ENCODE assay signal across 15 cellular contexts in genomic region chr22:37232140-37232998, GRCh38. TPM values are rescaled to one million over a fixed set of nuclear protein-coding genes. Genes with fewer than 3 reads are reported as not detected.
DNase-seq lines count a peak whose midpoint lies in the region; ATAC-seq and TF ChIP-seq lines count a peak whose summit lies in the region.
"Had no signal": no experiment of that assay in that cellular context is flagged by ENCODE, and none has a peak within 500 bp of the region (broad histone marks: within the 10 kb centered on the region; RNA-seq: fewer than 3 reads in every experiment).

No MANE protein-coding gene starts in this region.

- H3K36me3 ChIP-seq in HEK293 (ENCODE audit: control insufficient read depth in 2 of 2, insufficient read depth in 1 of 2, low read length in 2 of 2) (no peaks in the 10 kb centered on the region), smooth muscle cell (ENCODE audit: low read depth) (no peaks in the 10 kb centered on the region)
- H3K36me3 ChIP-seq: colonic mucosa, prostate gland had no signal

- H3K27ac Mint-ChIP-seq in CD14-positive monocyte (peak overlapping the region in 6 of 7 donors; percentile 91 to 99 (median 96)), naive B cell (peak overlapping the region in 4 of 6 donors; percentile 20 to 97 (median 90))

- H2AFZ ChIP-seq in smooth muscle cell (ENCODE audit: low read depth) = no peak overlapping the region

- no peak overlapping the region for H3K4me2 ChIP-seq in smooth muscle cell

- intact Hi-C loops in CD14-positive monocyte (cut with micrococcal nuclease) = no loop called here

- DNase-seq in CD14-positive monocyte (ENCODE audit: low spot score) (peak; percentile 24), naive B cell (no peak), smooth muscle cell (lab: John Stamatoyannopoulos, UW; ENCODE audit: unreplicated experiment) (no peak), NCI-H446 treated with DMSO at 0.1 percent for 48 hours (lab: John Stamatoyannopoulos, UW) (no peak), HCEC 1CT (no peak), GM19240 (ENCODE audit: insufficient read length, low spot score) (no peak)
- DNase-seq in activated T-cell treated with anti-CD3 and anti-CD28 coated beads, Interleukin-2, amount 50 U/mL, for 4 hours = no peak
- DNase-seq: AML-193, colonic mucosa, KBM-7, mammary epithelial cell, NCI-H2029 treated with DMSO at 0.1 percent for 48 hours had no signal

- no peaks in the 10 kb centered on the region for H3K27me3 ChIP-seq in smooth muscle cell (ENCODE audit: low read depth)
- H3K27me3 ChIP-seq: colonic mucosa, SJSA1 had no signal

- H3K4me1 Mint-ChIP-seq in CD14-positive monocyte (peaks cover 93% of the 10 kb centered on the region), naive B cell (peaks cover 88 to 94% (median 93%) of the 10 kb centered on the region in 3 donors)
- H3K4me1 Mint-ChIP-seq in activated T-cell treated with anti-CD3 and anti-CD28 coated beads, Interleukin-2, amount 50 U/mL, for 4 hours (ENCODE audit: low read depth) = peaks cover 95% of the 10 kb centered on the region

- POLR2A ChIA-PET in HEK293 (lab: Yijun Ruan, JAX) = no interaction called here

- H3K4me3 ChIP-seq in HEK293 (ENCODE audit: low read depth, low read length) (no peak overlapping the region), smooth muscle cell (no peak overlapping the region)
- H3K4me3 ChIP-seq: colonic mucosa, prostate gland, SJSA1 had no signal

- TF ChIP-seq CTCF in CD14-positive monocyte (IDR thresholded peaks at IDR 0.05) (no peak), HEK293 (tag by site-specific recombination; IDR thresholded peaks at IDR 0.05) (no peak), smooth muscle cell (IDR thresholded peaks at IDR 0.05; ENCODE audit: borderline replicate concordance, insufficient read depth, poor library complexity, severe bottlenecking) (no peak)

- H3K4me1 ChIP-seq in HEK293 (ENCODE audit: control insufficient read depth, insufficient read depth, low read length) (no peaks in the 10 kb centered on the region), smooth muscle cell (ENCODE audit: low read depth) (peaks cover 4% of the 10 kb centered on the region)
- H3K4me1 ChIP-seq: colonic mucosa, prostate gland had no signal

- 92% methylated on average over 15 of the region's 15 CpGs for WGBS in smooth muscle cell (ENCODE audit: low lambda C conversion rate)

- H3K36me3 Mint-ChIP-seq in CD14-positive monocyte = peaks cover 70 to 94% of the 10 kb centered on the region in 2 donors
- peaks cover 35% of the 10 kb centered on the region for H3K36me3 Mint-ChIP-seq in activated T-cell treated with anti-CD3 and anti-CD28 coated beads, Interleukin-2, amount 50 U/mL, for 4 hours (ENCODE audit: insufficient read depth)
- H3K36me3 Mint-ChIP-seq in naive B cell = peaks cover 5 to 25% of the 10 kb centered on the region in 2 donors

- H4K20me1 ChIP-seq in smooth muscle cell (ENCODE audit: low read depth) = no peaks in the 10 kb centered on the region

- ATAC-seq in activated T-cell treated with anti-CD3 and anti-CD28 coated beads, Interleukin-2, amount 50 U/mL, for 4 hours = no peak
- no peak for ATAC-seq in naive B cell (ENCODE audit: low read depth in 2 of 2)

- H3K4me3 Mint-ChIP-seq in CD14-positive monocyte (no peak overlapping the region), naive B cell (peak overlapping the region in 4 of 8 donors; percentile 15 to 91 (median 57))
- peak overlapping the region; percentile 63 for H3K4me3 Mint-ChIP-seq in activated T-cell treated with anti-CD3 and anti-CD28 coated beads, Interleukin-2, amount 50 U/mL, for 4 hours

- no peaks in the 10 kb centered on the region for H3K79me2 ChIP-seq in smooth muscle cell (ENCODE audit: low read depth)

- peaks cover 9% of the 10 kb centered on the region for H3F3A ChIP-seq in smooth muscle cell (ENCODE audit: low read depth)

- H3K9me3 ChIP-seq in HEK293 (ENCODE audit: control insufficient read depth, insufficient read depth, low read depth, low read length) (no peaks in the 10 kb centered on the region), smooth muscle cell (replicated peaks; ENCODE audit: low read depth) (no peaks in the 10 kb centered on the region)
- H3K9me3 ChIP-seq: colonic mucosa, prostate gland, SJSA1 had no signal

- CTCF ChIA-PET in HEK293 (lab: Yijun Ruan, JAX) = interaction anchor here (0.6 to 1.3 kb wide), 3 partner anchors 27 to 33 kb away, joined by 3 to 4 read pairs (median 3); no protein-coding TSS in a partner anchor

- H3K9me3 Mint-ChIP-seq in CD14-positive monocyte = no peaks in the 10 kb centered on the region
- no peaks in the 10 kb centered on the region for H3K9me3 Mint-ChIP-seq in activated T-cell treated with anti-CD3 and anti-CD28 coated beads, Interleukin-2, amount 50 U/mL, for 4 hours
- no peaks in the 10 kb centered on the region for H3K9me3 Mint-ChIP-seq in naive B cell

- H3K27me3 Mint-ChIP-seq in CD14-positive monocyte (ENCODE audit: low read depth in 3 of 3) (peaks cover 0 to 3% (median 0%) of the 10 kb centered on the region in 3 donors), naive B cell (no peaks in the 10 kb centered on the region)
- H3K27me3 Mint-ChIP-seq in activated T-cell treated with anti-CD3 and anti-CD28 coated beads, Interleukin-2, amount 50 U/mL, for 4 hours (ENCODE audit: low read depth) = no peaks in the 10 kb centered on the region

- H3K9ac ChIP-seq in smooth muscle cell (ENCODE audit: low read depth) = no peak overlapping the region

- H3K27ac ChIP-seq in HEK293 (ENCODE audit: extremely low read depth, low read depth, low read length) = no peak overlapping the region
- H3K27ac ChIP-seq in smooth muscle cell (ENCODE audit: low read depth) = no peak overlapping the region
- H3K27ac ChIP-seq: colonic mucosa, prostate gland, SJSA1 had no signal

TF ChIP-seq in HEK293, 187 proteins besides CTCF, POLR2A, EP300 and RAD21:
- no peak for TF ChIP-seq GFI1B (tag by site-specific recombination; IDR thresholded peaks at IDR 0.05)
- no peak for TF ChIP-seq ZNF600 (tag by site-specific recombination; IDR thresholded peaks at IDR 0.05)
- 0 out of 2 replicates have a peak, but pooled peaks have one; percentile 28 for TF ChIP-seq GLIS1 (tag by site-specific recombination; IDR thresholded peaks at IDR 0.05)
- no peak for TF ChIP-seq ZBTB48 (tag by site-specific recombination; IDR thresholded peaks at IDR 0.05)
- peak; percentile 42 for TF ChIP-seq ZIC2 (tag by site-specific recombination; IDR thresholded peaks at IDR 0.05)
- no peak for TF ChIP-seq ZNF23 (tag by site-specific recombination; IDR thresholded peaks at IDR 0.05; ENCODE audit: borderline replicate concordance)
TF ChIP-seq in HEK293: peak in this region for 2.

RNA-seq across cellular contexts. Expression of gene RAC2, which starts 11.7 kb away (rescaled TPM):
- 100 to 1,000 TPM; 360 to 529 TPM for polyA plus RNA-seq in CD14-positive monocyte
- 100 to 1,000 TPM; 388 to 432 (median 395) TPM for total RNA-seq in activated T-cell treated with anti-CD3 and anti-CD28 coated beads, Interleukin-2, amount 50 U/mL, for 4 hours
- polyA plus RNA-seq in naive B cell (ENCODE audit: low read depth in 6 of 6) = 100 to 1,000 TPM; 671 to 842 (median 780) TPM
- 3.6 and 6.5 TPM in 2 replicates for total RNA-seq in smooth muscle cell
- polyA plus RNA-seq in smooth muscle cell = 3.3 and 4.0 TPM in 2 replicates

RNA-seq across cellular contexts. Expression of gene SSTR3, which starts 20.1 kb away (rescaled TPM):
- polyA plus RNA-seq in CD14-positive monocyte (not detected), naive B cell (ENCODE audit: low read depth in 6 of 6) (under 1 TPM in 5 of 6 donors, not detected in 1; 0.08 to 0.63 (median 0.45) TPM), smooth muscle cell (not detected in 2 replicates)
- total RNA-seq in activated T-cell treated with anti-CD3 and anti-CD28 coated beads, Interleukin-2, amount 50 U/mL, for 4 hours = 1 to 10 TPM; 1.7 to 2.3 (median 1.9) TPM
- not detected in 2 replicates for total RNA-seq in smooth muscle cell
- total RNA-seq: mammary epithelial cell, SJSA1 had no signal
- polyA plus RNA-seq: mammary epithelial cell had no signal

RNA-seq across cellular contexts. Expression of gene C1QTNF6, which starts 44.3 kb away (rescaled TPM):
- polyA plus RNA-seq in CD14-positive monocyte = under 1 TPM; 0.14 to 0.24 TPM
- 1 to 10 TPM in 2 of 3 donors, under 1 TPM in 1; 0.96 to 2.4 (median 1.2) TPM for total RNA-seq in activated T-cell treated with anti-CD3 and anti-CD28 coated beads, Interleukin-2, amount 50 U/mL, for 4 hours
- polyA plus RNA-seq in naive B cell (ENCODE audit: low read depth in 6 of 6) = 1 to 10 TPM in 5 of 6 donors, not detected in 1; 1.1 to 2.0 (median 1.5) TPM
- total RNA-seq in smooth muscle cell = 11.8 and 14.3 TPM in 2 replicates
- polyA plus RNA-seq in smooth muscle cell = 26.8 and 33.6 TPM in 2 replicates

RNA-seq across cellular contexts. Expression of gene CYTH4, which starts 49.9 kb away (rescaled TPM):
- polyA plus RNA-seq in CD14-positive monocyte (10 to 100 TPM; 51.0 to 70.0 TPM), naive B cell (ENCODE audit: low read depth in 6 of 6) (10 to 100 TPM; 29.3 to 74.9 (median 46.1) TPM), smooth muscle cell (not detected in 2 replicates)
- 10 to 100 TPM in 1 of 3 donors, 1 to 10 TPM in 2; 9.0 to 10.9 (median 9.7) TPM for total RNA-seq in activated T-cell treated with anti-CD3 and anti-CD28 coated beads, Interleukin-2, amount 50 U/mL, for 4 hours
- total RNA-seq in smooth muscle cell = not detected in 2 replicates

Comparison
In these comparisons a context has a peak if more than half of its experiments do, and no peak if none do; other contexts are left out.
1. RNA of gene RAC2, which starts 11.7 kb away (polyA plus RNA-seq): 671 to 842 TPM in naive B cell and 360 to 529 TPM in CD14-positive monocyte; 3.3 to 4.0 TPM in smooth muscle cell; every median in the first group is over 10 times any median in the second.